ENCODE assay signal across 8 cellular contexts in genomic region chr1:244796719-244797406, GRCh38. TPM values are rescaled to one million over a fixed set of nuclear protein-coding genes. Genes with fewer than 3 reads are reported as not detected.
DNase-seq lines count a peak whose midpoint lies in the region; ATAC-seq and TF ChIP-seq lines count a peak whose summit lies in the region.

No MANE protein-coding gene starts in this region.

- no peak overlapping the region for H3K27ac ChIP-seq in PC-3 (ENCODE audit: low read length)

- H2AFZ ChIP-seq in PC-3 (ENCODE audit: low read length): peak overlapping the region; percentile 65

- no peak overlapping the region for H3K4me2 ChIP-seq in PC-3 (ENCODE audit: low read length)

- DNase-seq in COLO668 (lab: John Stamatoyannopoulos, UW; ENCODE audit: unreplicated experiment) (peak; percentile 60), HPDE6-E6E7 (ENCODE audit: extremely low spot score) (peak; percentile 37), PC-3 (peak; percentile 90), fibroblast of pulmonary artery (ENCODE audit: low read depth) (peak; percentile 84), omental fat pad (ENCODE audit: low spot score) (peak; percentile 79), ureter (ENCODE audit: low spot score) (peak; percentile 74), GOT3 (lab: John Stamatoyannopoulos, UW) (no peak)
- peak; percentile 49 to 52 for DNase-seq in activated T-cell treated with anti-CD3 and anti-CD28 coated beads, Interleukin-2, amount 50 U/mL, for 72 hours

- no peaks in the 10 kb centered on the region for H3K9me3 ChIP-seq in PC-3 (ENCODE audit: low read length)

- peaks cover 6% of the 10 kb centered on the region for H3K4me1 Mint-ChIP-seq in activated T-cell treated with anti-CD3 and anti-CD28 coated beads, Interleukin-2, amount 50 U/mL, for 72 hours (ENCODE audit: low read depth)

- ATAC-seq in PC-3: peak; percentile 74
- no peak for ATAC-seq in activated T-cell treated with anti-CD3 and anti-CD28 coated beads, Interleukin-2, amount 50 U/mL, for 72 hours (replicated peaks in 1 of 2)
- peak; percentile 78 for ATAC-seq in omental fat pad (ENCODE audit: low FRiP score)

- peak; percentile 96 for TF ChIP-seq CTCF in PC-3 (conservative IDR thresholded peaks at IDR 0.05; ENCODE audit: low read depth, low read length)
- peak; percentile 81 for TF ChIP-seq CTCF in fibroblast of pulmonary artery (IDR thresholded peaks at IDR 0.05; ENCODE audit: low read length, missing control alignments)
- peak in 2 of 3 donors; percentile 49 to 50 for TF ChIP-seq CTCF in omental fat pad (IDR thresholded peaks at IDR 0.05)

- CTCF ChIA-PET in PC-3 (lab: Charles Lee): interaction anchor here (0.6 to 1.6 kb wide), 2 partner anchors 107 to 193 kb away, joined by 6 to 22 read pairs; no protein-coding TSS in a partner anchor

- no peak overlapping the region for H3K4me3 Mint-ChIP-seq in activated T-cell treated with anti-CD3 and anti-CD28 coated beads, Interleukin-2, amount 50 U/mL, for 72 hours

- no peak overlapping the region for H3K9ac ChIP-seq in PC-3 (ENCODE audit: low read length)

- intact Hi-C loops in PC-3 (cut with micrococcal nuclease): loop anchor here (1.0 to 5.0 kb wide), 4 partner anchors 57 to 194 kb away; no protein-coding TSS in a partner anchor

- H3K4me1 ChIP-seq in PC-3 (ENCODE audit: insufficient read depth, low read length): peaks cover 7% of the 10 kb centered on the region; the same call in 1 of the 2 replicates

- H3K79me2 ChIP-seq in PC-3 (ENCODE audit: low read length): no peaks in the 10 kb centered on the region

- H3K9me3 Mint-ChIP-seq in activated T-cell treated with anti-CD3 and anti-CD28 coated beads, Interleukin-2, amount 50 U/mL, for 72 hours: no peaks in the 10 kb centered on the region

- no peaks in the 10 kb centered on the region for H3F3A ChIP-seq in PC-3 (ENCODE audit: low read length, unreplicated experiment)

- no peaks in the 10 kb centered on the region for H3K27me3 ChIP-seq in PC-3 (ENCODE audit: low read length)

- POLR2A ChIA-PET in PC-3 (lab: Charles Lee; ENCODE audit: unreplicated experiment): no interaction called here

- no peaks in the 10 kb centered on the region for H3K36me3 ChIP-seq in PC-3 (ENCODE audit: low read depth, low read length)

- H4K20me1 ChIP-seq in PC-3 (ENCODE audit: low read length): no peaks in the 10 kb centered on the region

- H3K4me3 ChIP-seq in PC-3 (ENCODE audit: low read length) (no peak overlapping the region), fibroblast of pulmonary artery (replicated peaks; ENCODE audit: low read depth, low read length) (no peak overlapping the region)

- no peaks in the 10 kb centered on the region for H3K36me3 Mint-ChIP-seq in activated T-cell treated with anti-CD3 and anti-CD28 coated beads, Interleukin-2, amount 50 U/mL, for 72 hours (ENCODE audit: insufficient read depth in 2 of 2)

- no peaks in the 10 kb centered on the region for H3K9me2 ChIP-seq in PC-3 (replicated peaks; ENCODE audit: low read length)

- no peak overlapping the region for H3K27ac Mint-ChIP-seq in activated T-cell treated with anti-CD3 and anti-CD28 coated beads, Interleukin-2, amount 50 U/mL, for 72 hours

- H3K27me3 Mint-ChIP-seq in activated T-cell treated with anti-CD3 and anti-CD28 coated beads, Interleukin-2, amount 50 U/mL, for 72 hours (ENCODE audit: low read depth): no peaks in the 10 kb centered on the region

- BruUV-seq in PC-3 (replicated peaks; lab: Mats Ljungman, UMichigan): no TSS peak

RNA-seq across cellular contexts. Expression of gene COX20, which starts 38.6 kb away (rescaled TPM):
- total RNA-seq in PC-3 (2014; rRNA removed) (50.0 and 55.8 TPM in 2 replicates), omental fat pad (10 to 100 TPM; 19.4 to 43.2 (median 24.1) TPM), ureter (43.7 TPM)
- total RNA-seq in activated T-cell treated with anti-CD3 and anti-CD28 coated beads, Interleukin-2, amount 50 U/mL, for 72 hours: 10 to 100 TPM in 1 of 2 donors, 1 to 10 TPM in 1; 9.8 to 12.1 TPM

Comparison
In these comparisons a context has a peak if more than half of its experiments do, and no peak if none do; other contexts are left out.
1. ATAC-seq: peak in PC-3 (single experiment) and omental fat pad (single experiment); none in activated T-cell treated with anti-CD3 and anti-CD28 coated beads, Interleukin-2, amount 50 U/mL, for 72 hours (0 of 2).
2. Peak in every context shown above with its lines, with median percentiles within 50 percentile points of each other: CTCF ChIP-seq.